9 cellular contexts compared by ENCODE assay signal in genomic region chr16:74107795-74108610, GRCh38.
DNase-seq lines count a peak whose midpoint lies in the region; ATAC-seq and TF ChIP-seq lines count a peak whose summit lies in the region.
"Had no signal": no experiment of that assay in that cellular context is flagged by ENCODE, and none has a peak within 500 bp of the region (broad histone marks: within the 10 kb centered on the region; RNA-seq: fewer than 3 reads in every experiment).

No MANE protein-coding gene starts in this region.

- H3K9me3 Mint-ChIP-seq in stimulated activated effector memory CD8-positive, alpha-beta T cell treated with anti-CD3 and anti-CD28 coated beads, Interleukin-12 subunit alpha, Interleukin-12 subunit beta, amount 100 ng/mL, for 72 hours = no peaks in the 10 kb centered on the region

- peak; percentile 71 for TF ChIP-seq CTCF in HEK293 (tag by site-specific recombination; IDR thresholded peaks at IDR 0.05)

- CTCF ChIA-PET in HEK293 (lab: Yijun Ruan, JAX) = interaction anchor here (0.5 to 2.0 kb wide), 17 partner anchors 11 to 1059 kb away, joined by 3 to 7 read pairs (median 3); no protein-coding TSS in a partner anchor

- H3K4me3 Mint-ChIP-seq in stimulated activated effector memory CD8-positive, alpha-beta T cell treated with anti-CD3 and anti-CD28 coated beads, Interleukin-12 subunit alpha, Interleukin-12 subunit beta, amount 100 ng/mL, for 72 hours = peak overlapping the region; percentile 26

- peak; percentile 44 for ATAC-seq in stimulated activated effector memory CD8-positive, alpha-beta T cell treated with anti-CD3 and anti-CD28 coated beads, Interleukin-12 subunit alpha, Interleukin-12 subunit beta, amount 100 ng/mL, for 72 hours

- peaks cover 10% of the 10 kb centered on the region for H3K4me1 Mint-ChIP-seq in stimulated activated effector memory CD8-positive, alpha-beta T cell treated with anti-CD3 and anti-CD28 coated beads, Interleukin-12 subunit alpha, Interleukin-12 subunit beta, amount 100 ng/mL, for 72 hours

- H3K36me3 ChIP-seq in HEK293 (ENCODE audit: control insufficient read depth in 2 of 2, insufficient read depth in 1 of 2, low read length in 2 of 2) = no peaks in the 10 kb centered on the region
- H3K36me3 ChIP-seq: neutrophil had no signal

- H3K9me3 ChIP-seq in HEK293 (ENCODE audit: control insufficient read depth, insufficient read depth, low read depth, low read length) = no peaks in the 10 kb centered on the region
- H3K9me3 ChIP-seq: neutrophil had no signal

- POLR2A ChIA-PET in HEK293 (lab: Yijun Ruan, JAX) = no interaction called here

- no peaks in the 10 kb centered on the region for H3K4me1 ChIP-seq in HEK293 (ENCODE audit: control insufficient read depth, insufficient read depth, low read length)

- H3K27ac Mint-ChIP-seq in stimulated activated effector memory CD8-positive, alpha-beta T cell treated with anti-CD3 and anti-CD28 coated beads, Interleukin-12 subunit alpha, Interleukin-12 subunit beta, amount 100 ng/mL, for 72 hours = no peak overlapping the region

- peak; percentile 17 for DNase-seq in 8988T
- peak; percentile 47 for DNase-seq in EL
- peak; percentile 0 to 43 for DNase-seq in NCI-H526 (lab: John Stamatoyannopoulos, UW)
- DNase-seq in activated T-helper 9 cell treated with anti-CD3 and anti-CD28 coated beads, Interleukin-2, amount 50 U/mL, for 16 hours (ENCODE audit: low read depth) = peak; percentile 1
- DNase-seq in iPS-NIHi7 (ENCODE audit: extremely low spot score) = peak; percentile 69
- peak in 1 of 2 donors; percentile 58 for DNase-seq in stimulated activated effector memory CD8-positive, alpha-beta T cell treated with anti-CD3 and anti-CD28 coated beads, Interleukin-12 subunit alpha, Interleukin-12 subunit beta, amount 100 ng/mL, for 72 hours (ENCODE audit: low spot score in 2 of 2)
- DNase-seq in DMS79 (lab: John Stamatoyannopoulos, UW) = no peak

- no peak overlapping the region for H3K4me3 ChIP-seq in HEK293 (ENCODE audit: low read depth, low read length)

- no peaks in the 10 kb centered on the region for H3K36me3 Mint-ChIP-seq in stimulated activated effector memory CD8-positive, alpha-beta T cell treated with anti-CD3 and anti-CD28 coated beads, Interleukin-12 subunit alpha, Interleukin-12 subunit beta, amount 100 ng/mL, for 72 hours

- H3K27ac ChIP-seq in HEK293 (ENCODE audit: extremely low read depth, low read depth, low read length) = no peak overlapping the region
- H3K27ac ChIP-seq: neutrophil had no signal

TF ChIP-seq in HEK293, 187 proteins besides CTCF, POLR2A, EP300 and RAD21 (continues in another document):
- TF ChIP-seq, protein P1, sequence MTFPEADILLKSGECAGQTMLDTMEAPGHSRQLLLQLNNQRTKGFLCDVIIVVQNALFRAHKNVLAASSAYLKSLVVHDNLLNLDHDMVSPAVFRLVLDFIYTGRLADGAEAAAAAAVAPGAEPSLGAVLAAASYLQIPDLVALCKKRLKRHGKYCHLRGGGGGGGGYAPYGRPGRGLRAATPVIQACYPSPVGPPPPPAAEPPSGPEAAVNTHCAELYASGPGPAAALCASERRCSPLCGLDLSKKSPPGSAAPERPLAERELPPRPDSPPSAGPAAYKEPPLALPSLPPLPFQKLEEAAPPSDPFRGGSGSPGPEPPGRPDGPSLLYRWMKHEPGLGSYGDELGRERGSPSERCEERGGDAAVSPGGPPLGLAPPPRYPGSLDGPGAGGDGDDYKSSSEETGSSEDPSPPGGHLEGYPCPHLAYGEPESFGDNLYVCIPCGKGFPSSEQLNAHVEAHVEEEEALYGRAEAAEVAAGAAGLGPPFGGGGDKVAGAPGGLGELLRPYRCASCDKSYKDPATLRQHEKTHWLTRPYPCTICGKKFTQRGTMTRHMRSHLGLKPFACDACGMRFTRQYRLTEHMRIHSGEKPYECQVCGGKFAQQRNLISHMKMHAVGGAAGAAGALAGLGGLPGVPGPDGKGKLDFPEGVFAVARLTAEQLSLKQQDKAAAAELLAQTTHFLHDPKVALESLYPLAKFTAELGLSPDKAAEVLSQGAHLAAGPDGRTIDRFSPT (tag by site-specific recombination; IDR thresholded peaks at IDR 0.05) = no peak
- TF ChIP-seq ZEB2 (tag by site-specific recombination; IDR thresholded peaks at IDR 0.05) (no peak), ZBTB7A (tag by site-specific recombination; IDR thresholded peaks at IDR 0.05; ENCODE audit: low read depth) (no peak), PRDM4 (tag by site-specific recombination; IDR thresholded peaks at IDR 0.05) (no peak), ZNF132 (tag by site-specific recombination; IDR thresholded peaks at IDR 0.05; ENCODE audit: borderline replicate concordance) (no peak), ZNF146 (tag by site-specific recombination; IDR thresholded peaks at IDR 0.05) (no peak), ZNF560 (tag by site-specific recombination; IDR thresholded peaks at IDR 0.05; ENCODE audit: borderline replicate concordance) (no peak), SCRT2 (tag by site-specific recombination; IDR thresholded peaks at IDR 0.05) (no peak), ZNF366 (tag by site-specific recombination; conservative IDR thresholded peaks at IDR 0.05) (0 out of 2 replicates have a peak, but pooled peaks have one; percentile 21), ZNF394 (tag by site-specific recombination; IDR thresholded peaks at IDR 0.05; ENCODE audit: borderline replicate concordance) (no peak), ZNF830 (tag by site-specific recombination; IDR thresholded peaks at IDR 0.05; ENCODE audit: low read depth) (no peak), GLIS2 (tag by site-specific recombination; IDR thresholded peaks at IDR 0.05) (no peak), ZNF654 (tag by site-specific recombination; IDR thresholded peaks at IDR 0.05; ENCODE audit: low read depth) (peak; percentile 56), ZNF747 (tag by site-specific recombination; IDR thresholded peaks at IDR 0.05) (no peak), ZBTB21 (tag by site-specific recombination; IDR thresholded peaks at IDR 0.05) (no peak), ZNF221 (tag by site-specific recombination; IDR thresholded peaks at IDR 0.05; ENCODE audit: borderline replicate concordance) (no peak), ZNF610 (tag by site-specific recombination; IDR thresholded peaks at IDR 0.05; ENCODE audit: borderline replicate concordance) (no peak), ZFP3 (tag by site-specific recombination; IDR thresholded peaks at IDR 0.05; ENCODE audit: low read depth) (no peak), PRDM1 (tag by site-specific recombination; IDR thresholded peaks at IDR 0.05) (peak; percentile 84), KLF16 (tag by site-specific recombination; IDR thresholded peaks at IDR 0.05) (no peak), SETDB1 (IDR thresholded peaks at IDR 0.05; ENCODE audit: insufficient read length, low read length) (no peak), ZNF585B (tag by site-specific recombination; IDR thresholded peaks at IDR 0.05) (no peak), ZSCAN5A (tag by site-specific recombination; IDR thresholded peaks at IDR 0.05) (no peak), ZNF16 (tag by site-specific recombination; IDR thresholded peaks at IDR 0.05; ENCODE audit: low read depth) (no peak), ZNF350 (tag by site-specific recombination; IDR thresholded peaks at IDR 0.05) (no peak), SCRT1 (tag by site-specific recombination; IDR thresholded peaks at IDR 0.05; ENCODE audit: borderline replicate concordance) (no peak), ZNF449 (tag by site-specific recombination; IDR thresholded peaks at IDR 0.05) (no peak), ZNF701 (tag by site-specific recombination; IDR thresholded peaks at IDR 0.05) (no peak)
